In genomic region chr1:37945743-37946702, GRCh38 we compare ENCODE assay signal across 8 cellular contexts. TPM values are rescaled to one million over a fixed set of nuclear protein-coding genes. Genes with fewer than 3 reads are reported as not detected.
DNase-seq lines count a peak whose midpoint lies in the region; TF ChIP-seq lines count a peak whose summit lies in the region.

No MANE protein-coding gene starts in this region.

- H3K4me1 ChIP-seq in ES-I3 (ENCODE audit: insufficient read depth, low read length): peaks cover 8% of the 10 kb centered on the region; the same call in 1 of the 2 replicates
- H3K4me1 ChIP-seq in right atrium auricular region: peaks cover 0 to 23% of the 10 kb centered on the region in 2 donors

- no peaks in the 10 kb centered on the region; the same call in 1 of the 2 replicates for H3K36me3 ChIP-seq in ES-I3 (ENCODE audit: insufficient read depth, low read length)
- H3K36me3 ChIP-seq in right atrium auricular region: peaks cover 34% of the 10 kb centered on the region

- H3K9ac ChIP-seq in ES-I3 (ENCODE audit: low read depth, low read length): peak overlapping the region; percentile 75

- H3K4me3 ChIP-seq in right atrium auricular region: peak overlapping the region; percentile 76 to 87

- peak; percentile 83 for DNase-seq in HT1080 (ENCODE audit: low read depth)
- DNase-seq in amniotic epithelial cell (ENCODE audit: low read depth): peak; percentile 93
- peak; percentile 92 for DNase-seq in right atrium auricular region (ENCODE audit: low spot score)
- DNase-seq in posterior cingulate gyrus: peak in 7 of 10 donors; percentile 11 to 89 (median 29)
- no peak for DNase-seq in NCI-H187 (lab: John Stamatoyannopoulos, UW)
- DNase-seq in DMS114 treated with DMSO at 0.1 percent for 48 hours (lab: John Stamatoyannopoulos, UW; ENCODE audit: unreplicated experiment): no peak
- DNase-seq in activated CD4-positive, CD25-positive, alpha-beta regulatory T cell treated with anti-CD3 and anti-CD28 coated beads, Interleukin-2, amount 50 U/mL, for 72 hours: no peak

- intact Hi-C loops in posterior cingulate gyrus (cut with DNase I): loop anchor here (1.0 to 2.0 kb wide), 2 partner anchors 15 to 67 kb away; partner anchors contain the start of gene UTP11

- H3K9me3 ChIP-seq in ES-I3 (ENCODE audit: control insufficient read depth, insufficient read depth, low read length): no peaks in the 10 kb centered on the region; the same call in 1 of the 2 replicates
- H3K9me3 ChIP-seq in right atrium auricular region: no peaks in the 10 kb centered on the region

- H3K27ac ChIP-seq in right atrium auricular region: peak overlapping the region; percentile 96 to 97

- no peak for TF ChIP-seq CTCF in right atrium auricular region (IDR thresholded peaks at IDR 0.05)

- H3K27me3 ChIP-seq in right atrium auricular region: no peaks in the 10 kb centered on the region

RNA-seq across cellular contexts. Expression of gene INPP5B, which starts 0.8 kb away (rescaled TPM):
- 18.1 and 21.8 TPM in 2 replicates for total RNA-seq in HT1080 (2014; rRNA removed; shearing (Covaris generic))
- polyA plus RNA-seq in HT1080 (2015; cell fraction: cytosol; rRNA removed): 18.2 and 19.7 TPM in 2 replicates
- 53.2 and 54.1 TPM in 2 replicates for polyA plus RNA-seq in HT1080 (2015; cell fraction: nucleus; rRNA removed)
- total RNA-seq in right atrium auricular region: 10 to 100 TPM; 13.2 to 16.7 TPM

RNA-seq across cellular contexts. Expression of gene SF3A3, which starts 43.8 kb away (rescaled TPM):
- total RNA-seq in HT1080 (2014; rRNA removed; shearing (Covaris generic)): 139 and 142 TPM in 2 replicates
- polyA plus RNA-seq in HT1080 (2015; cell fraction: cytosol; rRNA removed): 74.5 and 81.6 TPM in 2 replicates
- polyA plus RNA-seq in HT1080 (2015; cell fraction: nucleus; rRNA removed): 121 and 129 TPM in 2 replicates
- 10 to 100 TPM; 20.4 to 22.1 TPM for total RNA-seq in right atrium auricular region

RNA-seq across cellular contexts. Expression of gene FHL3, which starts 59.3 kb away (rescaled TPM):
- total RNA-seq in HT1080 (2014; rRNA removed; shearing (Covaris generic)): 21.6 and 36.0 TPM in 2 replicates
- 53.1 and 54.8 TPM in 2 replicates for polyA plus RNA-seq in HT1080 (2015; cell fraction: cytosol; rRNA removed)
- 32.9 and 35.2 TPM in 2 replicates for polyA plus RNA-seq in HT1080 (2015; cell fraction: nucleus; rRNA removed)
- total RNA-seq in right atrium auricular region: 10 to 100 TPM in 1 of 2 donors, 1 to 10 TPM in 1; 8.0 to 16.0 TPM

Comparison
In these comparisons a context has a peak if more than half of its experiments do, and no peak if none do; other contexts are left out.
1. DNase-seq: peak in HT1080 (single experiment), amniotic epithelial cell (single experiment), right atrium auricular region (single experiment) and posterior cingulate gyrus (7 of 10); none in NCI-H187 (0 of 2), DMS114 treated with DMSO at 0.1 percent for 48 hours (single experiment) and activated CD4-positive, CD25-positive, alpha-beta regulatory T cell treated with anti-CD3 and anti-CD28 coated beads, Interleukin-2, amount 50 U/mL, for 72 hours (single experiment).